8 cellular contexts compared by ENCODE assay signal in genomic region chr3:12553921-12554391, GRCh38. TPM values are rescaled to one million over a fixed set of nuclear protein-coding genes. Genes with fewer than 3 reads are reported as not detected.
DNase-seq lines count a peak whose midpoint lies in the region; ATAC-seq lines count a peak whose summit lies in the region.

No MANE protein-coding gene starts in this region.

- ATAC-seq in T-helper 17 cell: no peak
- no peak for ATAC-seq in HG03565 (IDR thresholded peaks at IDR 0.05; ENCODE audit: unreplicated experiment)

- H3K4me3 Mint-ChIP-seq in T-helper 17 cell: peak overlapping the region; percentile 75

- 3 to 6% methylated on average over 26 of the region's 26 CpGs for WGBS in esophagus, 2 donors

- DNase-seq in T-helper 17 cell (no peak), amniotic stem cell (lab: John Stamatoyannopoulos, UW) (no peak)
- no peak for DNase-seq in activated CD4-positive, CD25-positive, alpha-beta regulatory T cell (lab: John Stamatoyannopoulos, UW)

- H3K27me3 Mint-ChIP-seq in T-helper 17 cell: peaks cover 38% of the 10 kb centered on the region

- no peak overlapping the region for H3K27ac Mint-ChIP-seq in T-helper 17 cell

- H3K4me1 Mint-ChIP-seq in T-helper 17 cell: peaks cover 29% of the 10 kb centered on the region

- H3K9me3 ChIP-seq in BLaER1: no peaks in the 10 kb centered on the region
- H3K9me3 ChIP-seq in HUES48 (ENCODE audit: control insufficient read depth, insufficient read depth, low read length): no peaks in the 10 kb centered on the region
- H3K9me3 ChIP-seq in T-helper 17 cell (ENCODE audit: control insufficient read depth, low read length, poor library complexity, severe bottlenecking): no peaks in the 10 kb centered on the region
- no peaks in the 10 kb centered on the region for H3K9me3 ChIP-seq in esophagus (ENCODE audit: control insufficient read depth in 2 of 2, insufficient read depth in 1 of 2, low read depth in 1 of 2, low read length in 1 of 2)
- H3K9me3 ChIP-seq in neuron (ENCODE audit: low read length): no peaks in the 10 kb centered on the region

- H3K4me1 ChIP-seq in BLaER1: peaks cover 26% of the 10 kb centered on the region
- peaks cover 10% of the 10 kb centered on the region for H3K4me1 ChIP-seq in HUES48 (ENCODE audit: control insufficient read depth, insufficient read depth, low read length)
- H3K4me1 ChIP-seq in esophagus (ENCODE audit: control insufficient read depth in 2 of 2, insufficient read depth in 2 of 2, low read length in 1 of 2): peaks cover 2 to 6% of the 10 kb centered on the region in 2 donors
- peaks cover 13% of the 10 kb centered on the region for H3K4me1 ChIP-seq in neuron (ENCODE audit: insufficient read depth, low read length)

- H3K4me3 ChIP-seq in BLaER1 (peak overlapping the region; percentile 66), HUES48 (ENCODE audit: low read depth, low read length) (peak overlapping the region; percentile 56), esophagus (ENCODE audit: low read depth in 1 of 2, low read length in 2 of 2) (peak overlapping the region; percentile 43 to 59), neuron (ENCODE audit: low read length) (no peak overlapping the region)

- peaks cover 10% of the 10 kb centered on the region; the same call in 1 of the 2 replicates for H3K27me3 ChIP-seq in BLaER1
- H3K27me3 ChIP-seq in HUES48 (ENCODE audit: control insufficient read depth, insufficient read depth, low read length): no peaks in the 10 kb centered on the region
- H3K27me3 ChIP-seq in esophagus (ENCODE audit: control insufficient read depth in 1 of 2, insufficient read depth in 2 of 2, low read length in 2 of 2): no peaks in the 10 kb centered on the region
- no peaks in the 10 kb centered on the region for H3K27me3 ChIP-seq in neuron (ENCODE audit: insufficient read depth, low read length)

- peak overlapping the region; percentile 79 for H3K4me2 ChIP-seq in BLaER1

- H3K36me3 Mint-ChIP-seq in T-helper 17 cell (ENCODE audit: low read depth): peaks cover 3% of the 10 kb centered on the region

- H3K9ac ChIP-seq in BLaER1 (peak overlapping the region; percentile 79), HUES48 (ENCODE audit: low read depth, low read length) (peak overlapping the region; percentile 61)

- H4K20me1 ChIP-seq in BLaER1: peaks cover 19% of the 10 kb centered on the region

- H3K27ac ChIP-seq in BLaER1 (peak overlapping the region; percentile 81), HUES48 (ENCODE audit: low read depth, low read length) (no peak overlapping the region), esophagus (ENCODE audit: low read depth in 2 of 2, low read length in 1 of 2) (no peak overlapping the region)

- peak overlapping the region; percentile 49 for H2AFZ ChIP-seq in neuron (ENCODE audit: low read depth, low read length)

- H3K36me3 ChIP-seq in BLaER1 (no peaks in the 10 kb centered on the region), HUES48 (ENCODE audit: control insufficient read depth, insufficient read depth, low read length) (no peaks in the 10 kb centered on the region), esophagus (ENCODE audit: control insufficient read depth in 2 of 2, insufficient read depth in 2 of 2, low read length in 1 of 2) (no peaks in the 10 kb centered on the region), neuron (ENCODE audit: insufficient read depth, low read length) (no peaks in the 10 kb centered on the region)

RNA-seq across cellular contexts. Expression of gene MKRN2, which starts 2.9 kb away (rescaled TPM):
- 10 to 100 TPM; 21.9 to 23.9 TPM for total RNA-seq in T-helper 17 cell
- 10 to 100 TPM; 17.1 to 17.6 TPM for polyA plus RNA-seq in esophagus

RNA-seq across cellular contexts. Expression of gene MKRN2OS, which starts 8.7 kb away (rescaled TPM):
- total RNA-seq in T-helper 17 cell: not detected
- 1 to 10 TPM; 6.0 to 9.0 TPM for polyA plus RNA-seq in esophagus
